In the genomic region with DNA sequence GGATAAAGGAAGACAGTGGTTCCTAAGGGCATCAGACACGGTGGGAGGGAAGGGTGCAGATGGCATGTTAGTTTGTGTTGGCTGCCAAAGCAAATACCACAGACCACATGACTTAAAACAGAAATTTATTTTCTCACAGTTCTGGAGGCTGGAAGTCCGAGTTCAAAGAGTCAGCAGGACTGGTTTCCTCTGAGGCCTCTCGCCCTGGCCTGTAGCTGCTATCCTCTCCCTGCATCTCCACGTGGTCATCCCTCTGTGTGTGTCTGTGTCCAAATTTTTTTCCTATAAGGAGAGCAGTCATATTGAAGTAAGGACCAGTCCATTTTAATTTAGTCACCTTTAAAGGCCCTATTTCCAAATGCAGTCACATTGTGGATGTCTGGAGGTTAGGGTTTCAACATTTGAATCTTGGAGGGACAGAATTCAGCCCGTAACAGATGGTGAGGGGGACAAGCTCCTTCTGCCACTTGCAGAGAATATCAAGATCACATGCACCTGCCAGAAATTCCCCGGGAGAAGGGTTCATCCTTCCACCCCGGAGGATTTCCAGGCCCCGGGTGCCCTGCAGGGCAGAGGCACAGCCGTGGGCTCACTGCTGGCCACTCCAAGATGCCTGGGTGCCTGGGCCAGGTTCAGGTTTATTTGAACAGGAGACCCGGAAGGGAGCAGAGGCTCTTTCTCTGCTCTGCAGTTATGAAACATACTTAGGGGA, we compare ENCODE assay signal across 1 cellular context.
TF ChIP-seq lines count a peak whose summit lies in the region.

No MANE protein-coding gene starts in this region.

TF ChIP-seq in HepG2, 621 proteins besides CTCF, POLR2A, EP300 and RAD21 (continued from another document and continues in another):
- TF ChIP-seq, protein P1, sequence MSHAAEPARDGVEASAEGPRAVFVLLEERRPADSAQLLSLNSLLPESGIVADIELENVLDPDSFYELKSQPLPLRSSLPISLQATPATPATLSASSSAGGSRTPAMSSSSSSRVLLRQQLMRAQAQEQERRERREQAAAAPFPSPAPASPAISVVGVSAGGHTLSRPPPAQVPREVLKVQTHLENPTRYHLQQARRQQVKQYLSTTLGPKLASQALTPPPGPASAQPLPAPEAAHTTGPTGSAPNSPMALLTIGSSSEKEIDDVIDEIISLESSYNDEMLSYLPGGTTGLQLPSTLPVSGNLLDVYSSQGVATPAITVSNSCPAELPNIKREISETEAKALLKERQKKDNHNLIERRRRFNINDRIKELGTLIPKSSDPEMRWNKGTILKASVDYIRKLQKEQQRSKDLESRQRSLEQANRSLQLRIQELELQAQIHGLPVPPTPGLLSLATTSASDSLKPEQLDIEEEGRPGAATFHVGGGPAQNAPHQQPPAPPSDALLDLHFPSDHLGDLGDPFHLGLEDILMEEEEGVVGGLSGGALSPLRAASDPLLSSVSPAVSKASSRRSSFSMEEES (CRISPR knock-in tag; IDR thresholded peaks at IDR 0.05): peak; percentile 91
- no peak for TF ChIP-seq CENPT (CRISPR knock-in tag; IDR thresholded peaks at IDR 0.05; ENCODE audit: low read depth)
- no peak for TF ChIP-seq HOXA5 (CRISPR knock-in tag; IDR thresholded peaks at IDR 0.05)
- TF ChIP-seq STAT5B (CRISPR knock-in tag; IDR thresholded peaks at IDR 0.05): no peak
- TF ChIP-seq, protein P2, sequence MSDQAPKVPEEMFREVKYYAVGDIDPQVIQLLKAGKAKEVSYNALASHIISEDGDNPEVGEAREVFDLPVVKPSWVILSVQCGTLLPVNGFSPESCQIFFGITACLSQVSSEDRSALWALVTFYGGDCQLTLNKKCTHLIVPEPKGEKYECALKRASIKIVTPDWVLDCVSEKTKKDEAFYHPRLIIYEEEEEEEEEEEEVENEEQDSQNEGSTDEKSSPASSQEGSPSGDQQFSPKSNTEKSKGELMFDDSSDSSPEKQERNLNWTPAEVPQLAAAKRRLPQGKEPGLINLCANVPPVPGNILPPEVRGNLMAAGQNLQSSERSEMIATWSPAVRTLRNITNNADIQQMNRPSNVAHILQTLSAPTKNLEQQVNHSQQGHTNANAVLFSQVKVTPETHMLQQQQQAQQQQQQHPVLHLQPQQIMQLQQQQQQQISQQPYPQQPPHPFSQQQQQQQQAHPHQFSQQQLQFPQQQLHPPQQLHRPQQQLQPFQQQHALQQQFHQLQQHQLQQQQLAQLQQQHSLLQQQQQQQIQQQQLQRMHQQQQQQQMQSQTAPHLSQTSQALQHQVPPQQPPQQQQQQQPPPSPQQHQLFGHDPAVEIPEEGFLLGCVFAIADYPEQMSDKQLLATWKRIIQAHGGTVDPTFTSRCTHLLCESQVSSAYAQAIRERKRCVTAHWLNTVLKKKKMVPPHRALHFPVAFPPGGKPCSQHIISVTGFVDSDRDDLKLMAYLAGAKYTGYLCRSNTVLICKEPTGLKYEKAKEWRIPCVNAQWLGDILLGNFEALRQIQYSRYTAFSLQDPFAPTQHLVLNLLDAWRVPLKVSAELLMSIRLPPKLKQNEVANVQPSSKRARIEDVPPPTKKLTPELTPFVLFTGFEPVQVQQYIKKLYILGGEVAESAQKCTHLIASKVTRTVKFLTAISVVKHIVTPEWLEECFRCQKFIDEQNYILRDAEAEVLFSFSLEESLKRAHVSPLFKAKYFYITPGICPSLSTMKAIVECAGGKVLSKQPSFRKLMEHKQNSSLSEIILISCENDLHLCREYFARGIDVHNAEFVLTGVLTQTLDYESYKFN (CRISPR knock-in tag; conservative IDR thresholded peaks at IDR 0.05): peak; percentile 38; the same call in 1 of the 2 replicates
- TF ChIP-seq, protein P3, sequence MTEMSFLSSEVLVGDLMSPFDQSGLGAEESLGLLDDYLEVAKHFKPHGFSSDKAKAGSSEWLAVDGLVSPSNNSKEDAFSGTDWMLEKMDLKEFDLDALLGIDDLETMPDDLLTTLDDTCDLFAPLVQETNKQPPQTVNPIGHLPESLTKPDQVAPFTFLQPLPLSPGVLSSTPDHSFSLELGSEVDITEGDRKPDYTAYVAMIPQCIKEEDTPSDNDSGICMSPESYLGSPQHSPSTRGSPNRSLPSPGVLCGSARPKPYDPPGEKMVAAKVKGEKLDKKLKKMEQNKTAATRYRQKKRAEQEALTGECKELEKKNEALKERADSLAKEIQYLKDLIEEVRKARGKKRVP (CRISPR knock-in tag; IDR thresholded peaks at IDR 0.05): no peak
- TF ChIP-seq, protein P4, sequence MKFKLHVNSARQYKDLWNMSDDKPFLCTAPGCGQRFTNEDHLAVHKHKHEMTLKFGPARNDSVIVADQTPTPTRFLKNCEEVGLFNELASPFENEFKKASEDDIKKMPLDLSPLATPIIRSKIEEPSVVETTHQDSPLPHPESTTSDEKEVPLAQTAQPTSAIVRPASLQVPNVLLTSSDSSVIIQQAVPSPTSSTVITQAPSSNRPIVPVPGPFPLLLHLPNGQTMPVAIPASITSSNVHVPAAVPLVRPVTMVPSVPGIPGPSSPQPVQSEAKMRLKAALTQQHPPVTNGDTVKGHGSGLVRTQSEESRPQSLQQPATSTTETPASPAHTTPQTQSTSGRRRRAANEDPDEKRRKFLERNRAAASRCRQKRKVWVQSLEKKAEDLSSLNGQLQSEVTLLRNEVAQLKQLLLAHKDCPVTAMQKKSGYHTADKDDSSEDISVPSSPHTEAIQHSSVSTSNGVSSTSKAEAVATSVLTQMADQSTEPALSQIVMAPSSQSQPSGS (CRISPR knock-in tag; IDR thresholded peaks at IDR 0.05): no peak
- TF ChIP-seq, protein P5, sequence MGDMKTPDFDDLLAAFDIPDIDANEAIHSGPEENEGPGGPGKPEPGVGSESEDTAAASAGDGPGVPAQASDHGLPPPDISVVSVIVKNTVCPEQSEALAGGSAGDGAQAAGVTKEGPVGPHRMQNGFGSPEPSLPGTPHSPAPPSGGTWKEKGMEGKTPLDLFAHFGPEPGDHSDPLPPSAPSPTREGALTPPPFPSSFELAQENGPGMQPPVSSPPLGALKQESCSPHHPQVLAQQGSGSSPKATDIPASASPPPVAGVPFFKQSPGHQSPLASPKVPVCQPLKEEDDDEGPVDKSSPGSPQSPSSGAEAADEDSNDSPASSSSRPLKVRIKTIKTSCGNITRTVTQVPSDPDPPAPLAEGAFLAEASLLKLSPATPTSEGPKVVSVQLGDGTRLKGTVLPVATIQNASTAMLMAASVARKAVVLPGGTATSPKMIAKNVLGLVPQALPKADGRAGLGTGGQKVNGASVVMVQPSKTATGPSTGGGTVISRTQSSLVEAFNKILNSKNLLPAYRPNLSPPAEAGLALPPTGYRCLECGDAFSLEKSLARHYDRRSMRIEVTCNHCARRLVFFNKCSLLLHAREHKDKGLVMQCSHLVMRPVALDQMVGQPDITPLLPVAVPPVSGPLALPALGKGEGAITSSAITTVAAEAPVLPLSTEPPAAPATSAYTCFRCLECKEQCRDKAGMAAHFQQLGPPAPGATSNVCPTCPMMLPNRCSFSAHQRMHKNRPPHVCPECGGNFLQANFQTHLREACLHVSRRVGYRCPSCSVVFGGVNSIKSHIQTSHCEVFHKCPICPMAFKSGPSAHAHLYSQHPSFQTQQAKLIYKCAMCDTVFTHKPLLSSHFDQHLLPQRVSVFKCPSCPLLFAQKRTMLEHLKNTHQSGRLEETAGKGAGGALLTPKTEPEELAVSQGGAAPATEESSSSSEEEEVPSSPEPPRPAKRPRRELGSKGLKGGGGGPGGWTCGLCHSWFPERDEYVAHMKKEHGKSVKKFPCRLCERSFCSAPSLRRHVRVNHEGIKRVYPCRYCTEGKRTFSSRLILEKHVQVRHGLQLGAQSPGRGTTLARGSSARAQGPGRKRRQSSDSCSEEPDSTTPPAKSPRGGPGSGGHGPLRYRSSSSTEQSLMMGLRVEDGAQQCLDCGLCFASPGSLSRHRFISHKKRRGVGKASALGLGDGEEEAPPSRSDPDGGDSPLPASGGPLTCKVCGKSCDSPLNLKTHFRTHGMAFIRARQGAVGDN (CRISPR knock-in tag; IDR thresholded peaks at IDR 0.05): peak; percentile 52; the same call in 1 of the 2 replicates
- TF ChIP-seq, protein P6, sequence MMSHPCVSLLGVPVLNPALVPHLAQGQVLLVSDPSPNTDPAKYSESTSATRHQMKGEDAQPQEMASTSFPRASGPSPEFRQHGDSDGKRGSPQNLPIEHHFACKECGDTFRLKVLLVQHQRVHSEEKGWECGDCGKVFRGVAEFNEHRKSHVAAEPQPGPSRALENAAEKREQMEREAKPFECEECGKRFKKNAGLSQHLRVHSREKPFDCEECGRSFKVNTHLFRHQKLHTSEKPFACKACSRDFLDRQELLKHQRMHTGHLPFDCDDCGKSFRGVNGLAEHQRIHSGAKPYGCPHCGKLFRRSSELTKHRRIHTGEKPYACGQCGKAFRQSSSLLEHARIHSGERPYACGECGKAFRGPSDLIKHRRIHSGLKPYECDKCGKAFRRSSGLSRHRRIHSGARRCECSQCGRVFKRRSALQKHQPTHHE (CRISPR knock-in tag; IDR thresholded peaks at IDR 0.05; ENCODE audit: borderline replicate concordance): no peak
- no peak for TF ChIP-seq SP140L (CRISPR knock-in tag; IDR thresholded peaks at IDR 0.05; ENCODE audit: borderline replicate concordance)
- no peak for TF ChIP-seq ZNF343 (CRISPR knock-in tag; IDR thresholded peaks at IDR 0.05)
- TF ChIP-seq ZNF746 (CRISPR knock-in tag; IDR thresholded peaks at IDR 0.05): no peak
- TF ChIP-seq, protein P7, sequence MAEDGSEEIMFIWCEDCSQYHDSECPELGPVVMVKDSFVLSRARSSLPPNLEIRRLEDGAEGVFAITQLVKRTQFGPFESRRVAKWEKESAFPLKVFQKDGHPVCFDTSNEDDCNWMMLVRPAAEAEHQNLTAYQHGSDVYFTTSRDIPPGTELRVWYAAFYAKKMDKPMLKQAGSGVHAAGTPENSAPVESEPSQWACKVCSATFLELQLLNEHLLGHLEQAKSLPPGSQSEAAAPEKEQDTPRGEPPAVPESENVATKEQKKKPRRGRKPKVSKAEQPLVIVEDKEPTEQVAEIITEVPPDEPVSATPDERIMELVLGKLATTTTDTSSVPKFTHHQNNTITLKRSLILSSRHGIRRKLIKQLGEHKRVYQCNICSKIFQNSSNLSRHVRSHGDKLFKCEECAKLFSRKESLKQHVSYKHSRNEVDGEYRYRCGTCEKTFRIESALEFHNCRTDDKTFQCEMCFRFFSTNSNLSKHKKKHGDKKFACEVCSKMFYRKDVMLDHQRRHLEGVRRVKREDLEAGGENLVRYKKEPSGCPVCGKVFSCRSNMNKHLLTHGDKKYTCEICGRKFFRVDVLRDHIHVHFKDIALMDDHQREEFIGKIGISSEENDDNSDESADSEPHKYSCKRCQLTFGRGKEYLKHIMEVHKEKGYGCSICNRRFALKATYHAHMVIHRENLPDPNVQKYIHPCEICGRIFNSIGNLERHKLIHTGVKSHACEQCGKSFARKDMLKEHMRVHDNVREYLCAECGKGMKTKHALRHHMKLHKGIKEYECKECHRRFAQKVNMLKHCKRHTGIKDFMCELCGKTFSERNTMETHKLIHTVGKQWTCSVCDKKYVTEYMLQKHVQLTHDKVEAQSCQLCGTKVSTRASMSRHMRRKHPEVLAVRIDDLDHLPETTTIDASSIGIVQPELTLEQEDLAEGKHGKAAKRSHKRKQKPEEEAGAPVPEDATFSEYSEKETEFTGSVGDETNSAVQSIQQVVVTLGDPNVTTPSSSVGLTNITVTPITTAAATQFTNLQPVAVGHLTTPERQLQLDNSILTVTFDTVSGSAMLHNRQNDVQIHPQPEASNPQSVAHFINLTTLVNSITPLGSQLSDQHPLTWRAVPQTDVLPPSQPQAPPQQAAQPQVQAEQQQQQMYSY (CRISPR knock-in tag; IDR thresholded peaks at IDR 0.05): no peak
- TF ChIP-seq, protein P8, sequence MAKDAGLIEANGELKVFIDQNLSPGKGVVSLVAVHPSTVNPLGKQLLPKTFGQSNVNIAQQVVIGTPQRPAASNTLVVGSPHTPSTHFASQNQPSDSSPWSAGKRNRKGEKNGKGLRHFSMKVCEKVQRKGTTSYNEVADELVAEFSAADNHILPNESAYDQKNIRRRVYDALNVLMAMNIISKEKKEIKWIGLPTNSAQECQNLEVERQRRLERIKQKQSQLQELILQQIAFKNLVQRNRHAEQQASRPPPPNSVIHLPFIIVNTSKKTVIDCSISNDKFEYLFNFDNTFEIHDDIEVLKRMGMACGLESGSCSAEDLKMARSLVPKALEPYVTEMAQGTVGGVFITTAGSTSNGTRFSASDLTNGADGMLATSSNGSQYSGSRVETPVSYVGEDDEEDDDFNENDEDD (CRISPR knock-in tag; IDR thresholded peaks at IDR 0.05; ENCODE audit: borderline replicate concordance): 0 out of 2 replicates have a peak, but pooled peaks have one; percentile 25
- TF ChIP-seq NFE2 (CRISPR knock-in tag; IDR thresholded peaks at IDR 0.05): no peak
- TF ChIP-seq, protein P9, sequence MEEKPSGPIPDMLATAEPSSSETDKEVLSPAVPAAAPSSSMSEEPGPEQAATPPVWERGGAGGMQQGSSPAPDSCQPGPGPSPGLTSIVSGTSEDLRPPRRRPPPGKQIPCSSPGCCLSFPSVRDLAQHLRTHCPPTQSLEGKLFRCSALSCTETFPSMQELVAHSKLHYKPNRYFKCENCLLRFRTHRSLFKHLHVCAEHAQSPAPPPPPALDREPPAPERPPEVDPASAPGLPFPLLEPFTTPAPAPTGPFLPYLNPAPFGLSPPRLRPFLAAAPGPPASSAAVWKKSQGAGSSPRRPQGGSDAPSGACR (CRISPR knock-in tag; IDR thresholded peaks at IDR 0.05): 0 out of 2 replicates have a peak, but pooled peaks have one; percentile 19
- TF ChIP-seq HHEX (CRISPR knock-in tag; IDR thresholded peaks at IDR 0.05): no peak
- no peak for TF ChIP-seq SIX4 (CRISPR knock-in tag; IDR thresholded peaks at IDR 0.05)
- no peak for TF ChIP-seq ZFP36 (IDR thresholded peaks at IDR 0.05; ENCODE audit: borderline replicate concordance, low read depth, low read length, partially characterized antibody)
- peak; percentile 39; the same call in 1 of the 2 replicates for TF ChIP-seq TARDBP (CRISPR knock-in tag; IDR thresholded peaks at IDR 0.05)
- TF ChIP-seq HNF4G (IDR thresholded peaks at IDR 0.05; ENCODE audit: borderline replicate concordance, low read depth, low read length): no peak; the same call in 1 of the 2 replicates
- TF ChIP-seq HNF4G (CRISPR knock-in tag; IDR thresholded peaks at IDR 0.05; ENCODE audit: borderline replicate concordance, low read depth): no peak
- peak; percentile 22; the same call in 1 of the 2 replicates for TF ChIP-seq FOSL2 (CRISPR knock-in tag; IDR thresholded peaks at IDR 0.05)
- TF ChIP-seq ZNF781 (CRISPR knock-in tag; IDR thresholded peaks at IDR 0.05; ENCODE audit: borderline replicate concordance, not compliant biosample characterization): no peak
- no peak for TF ChIP-seq POLR2AphosphoS5 (IDR thresholded peaks at IDR 0.05; ENCODE audit: low read depth, low read length)
- TF ChIP-seq MAFG (CRISPR knock-in tag; IDR thresholded peaks at IDR 0.05): no peak
- no peak for TF ChIP-seq HOXA7 (CRISPR knock-in tag; IDR thresholded peaks at IDR 0.05)
- TF ChIP-seq NPAS2 (CRISPR knock-in tag; IDR thresholded peaks at IDR 0.05; ENCODE audit: borderline replicate concordance): no peak
- 0 out of 2 replicates have a peak, but pooled peaks have one; percentile 13 for TF ChIP-seq ETV5 (CRISPR knock-in tag; IDR thresholded peaks at IDR 0.05; ENCODE audit: borderline replicate concordance)
- no peak for TF ChIP-seq ZNF10 (CRISPR knock-in tag; IDR thresholded peaks at IDR 0.05; ENCODE audit: borderline replicate concordance, low read depth)
- TF ChIP-seq ZMAT3 (CRISPR knock-in tag; conservative IDR thresholded peaks at IDR 0.05): no peak
- TF ChIP-seq ZNF713 (CRISPR knock-in tag; IDR thresholded peaks at IDR 0.05): no peak
- TF ChIP-seq SAP130 (CRISPR knock-in tag; IDR thresholded peaks at IDR 0.05; ENCODE audit: low read depth): peak; percentile 72
- TF ChIP-seq, protein P10, sequence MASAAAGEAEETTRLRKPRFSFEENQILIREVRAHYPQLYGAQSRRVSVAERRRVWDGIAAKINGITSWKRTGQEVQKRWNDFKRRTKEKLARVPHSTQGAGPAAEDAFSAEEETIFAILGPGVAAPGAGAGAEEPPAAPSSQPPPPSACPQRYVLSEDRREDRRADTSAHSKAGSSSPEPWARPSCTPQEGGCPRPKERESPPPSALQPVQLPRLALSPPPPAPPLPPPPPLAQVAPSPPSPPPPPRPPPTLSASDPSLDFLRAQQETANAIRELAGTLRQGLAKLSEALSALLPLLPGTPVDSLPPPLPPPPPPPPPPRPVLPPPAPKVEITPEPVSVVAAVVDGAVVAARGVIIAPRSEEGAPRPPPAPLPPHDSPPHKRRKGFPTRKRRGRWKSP (CRISPR knock-in tag; IDR thresholded peaks at IDR 0.05): 0 out of 2 replicates have a peak, but pooled peaks have one; percentile 47
- no peak for TF ChIP-seq RORA (CRISPR knock-in tag; IDR thresholded peaks at IDR 0.05)
